8 cellular contexts compared by ENCODE assay signal in genomic region chr2:105789745-105790466, GRCh38. TPM values are rescaled to one million over a fixed set of nuclear protein-coding genes. Genes with fewer than 3 reads are reported as not detected.
DNase-seq lines count a peak whose midpoint lies in the region; ATAC-seq and TF ChIP-seq lines count a peak whose summit lies in the region.

No MANE protein-coding gene starts in this region.

- BruUV-seq in Calu3 (replicated peaks; lab: Mats Ljungman, UMichigan), result no TSS peak

- no peak overlapping the region for H3K9ac ChIP-seq in smooth muscle cell (ENCODE audit: low read depth)

- TF ChIP-seq CTCF in smooth muscle cell (IDR thresholded peaks at IDR 0.05; ENCODE audit: borderline replicate concordance, insufficient read depth, poor library complexity, severe bottlenecking) (no peak), Calu3 (IDR thresholded peaks at IDR 0.05; ENCODE audit: unreplicated experiment) (no peak)

- peaks cover 85% of the 10 kb centered on the region for H3K4me1 Mint-ChIP-seq in activated T-helper 1 cell treated with anti-CD3 and anti-CD28 coated beads, Interleukin-12 subunit alpha, Interleukin-12 subunit beta, Interleukin-2, Interleukin-4 antibody, amounts not matched to agents 30 ng/mL and 10 ng/mL and 1 ng/mL, durations not matched to agents 14 hours and 24 hours and 36 hours (ENCODE audit: low read depth)
- peaks cover 45% of the 10 kb centered on the region for H3K4me1 Mint-ChIP-seq in Calu3 (ENCODE audit: low read depth, unreplicated experiment)

- H3K36me3 Mint-ChIP-seq in activated T-helper 1 cell treated with anti-CD3 and anti-CD28 coated beads, Interleukin-12 subunit alpha, Interleukin-12 subunit beta, Interleukin-2, Interleukin-4 antibody, amounts not matched to agents 30 ng/mL and 10 ng/mL and 1 ng/mL, durations not matched to agents 14 hours and 24 hours and 36 hours (ENCODE audit: low read depth), result peaks cover 29% of the 10 kb centered on the region
- H3K36me3 Mint-ChIP-seq in Calu3 (ENCODE audit: insufficient read depth, unreplicated experiment), result peaks cover 6% of the 10 kb centered on the region

- H3K4me2 ChIP-seq in smooth muscle cell, result peak overlapping the region; percentile 45

- intact Hi-C loops in activated T-helper 1 cell treated with anti-CD3 and anti-CD28 coated beads, Interleukin-12 subunit alpha, Interleukin-12 subunit beta, Interleukin-2, Interleukin-4 antibody, amounts not matched to agents 30 ng/mL and 10 ng/mL and 1 ng/mL, durations not matched to agents 14 hours and 24 hours and 36 hours (cut with micrococcal nuclease), result loop anchor here (1.0 to 10.0 kb wide), 5 partner anchors 12 to 455 kb away; partner anchors contain the start of gene C2orf49
- intact Hi-C loops in Calu3 (cut with micrococcal nuclease; ENCODE audit: unreplicated experiment), result no loop called here

- peak overlapping the region; percentile 66 for H3K4me3 Mint-ChIP-seq in activated T-helper 1 cell treated with anti-CD3 and anti-CD28 coated beads, Interleukin-12 subunit alpha, Interleukin-12 subunit beta, Interleukin-2, Interleukin-4 antibody, amounts not matched to agents 30 ng/mL and 10 ng/mL and 1 ng/mL, durations not matched to agents 14 hours and 24 hours and 36 hours
- no peak overlapping the region for H3K4me3 Mint-ChIP-seq in Calu3 (ENCODE audit: low read depth, unreplicated experiment)

- H3K36me3 ChIP-seq in smooth muscle cell (ENCODE audit: low read depth), result no peaks in the 10 kb centered on the region

- 65% methylated on average over 11 of the region's 11 CpGs for WGBS in smooth muscle cell (ENCODE audit: low lambda C conversion rate)

- H3K4me1 ChIP-seq in smooth muscle cell (ENCODE audit: low read depth), result peaks cover 21% of the 10 kb centered on the region

- H3K27ac Mint-ChIP-seq in activated T-helper 1 cell treated with anti-CD3 and anti-CD28 coated beads, Interleukin-12 subunit alpha, Interleukin-12 subunit beta, Interleukin-2, Interleukin-4 antibody, amounts not matched to agents 30 ng/mL and 10 ng/mL and 1 ng/mL, durations not matched to agents 14 hours and 24 hours and 36 hours, result peak overlapping the region; percentile 92
- no peak overlapping the region for H3K27ac Mint-ChIP-seq in Calu3 (ENCODE audit: unreplicated experiment)

- no peaks in the 10 kb centered on the region for H3K27me3 ChIP-seq in smooth muscle cell (ENCODE audit: low read depth)

- no peak overlapping the region for H3K27ac ChIP-seq in smooth muscle cell (ENCODE audit: low read depth)

- no peaks in the 10 kb centered on the region for H3F3A ChIP-seq in smooth muscle cell (ENCODE audit: low read depth)

- peak; percentile 84 for ATAC-seq in GM18498 (IDR thresholded peaks at IDR 0.05; ENCODE audit: unreplicated experiment)
- peak; percentile 63 for ATAC-seq in HG02623 (IDR thresholded peaks at IDR 0.05; ENCODE audit: unreplicated experiment)

- H3K4me3 ChIP-seq in smooth muscle cell, result no peak overlapping the region

- H2AFZ ChIP-seq in smooth muscle cell (ENCODE audit: low read depth), result no peak overlapping the region

- H3K27me3 Mint-ChIP-seq in activated T-helper 1 cell treated with anti-CD3 and anti-CD28 coated beads, Interleukin-12 subunit alpha, Interleukin-12 subunit beta, Interleukin-2, Interleukin-4 antibody, amounts not matched to agents 30 ng/mL and 10 ng/mL and 1 ng/mL, durations not matched to agents 14 hours and 24 hours and 36 hours (ENCODE audit: insufficient read depth), result no peaks in the 10 kb centered on the region
- H3K27me3 Mint-ChIP-seq in Calu3 (ENCODE audit: unreplicated experiment), result no peaks in the 10 kb centered on the region

- H4K20me1 ChIP-seq in smooth muscle cell (ENCODE audit: low read depth), result peaks cover 100% of the 10 kb centered on the region

- peaks cover 87% of the 10 kb centered on the region for H3K79me2 ChIP-seq in smooth muscle cell (ENCODE audit: low read depth)

- H3K9me3 Mint-ChIP-seq in activated T-helper 1 cell treated with anti-CD3 and anti-CD28 coated beads, Interleukin-12 subunit alpha, Interleukin-12 subunit beta, Interleukin-2, Interleukin-4 antibody, amounts not matched to agents 30 ng/mL and 10 ng/mL and 1 ng/mL, durations not matched to agents 14 hours and 24 hours and 36 hours, result no peaks in the 10 kb centered on the region
- H3K9me3 Mint-ChIP-seq in Calu3 (ENCODE audit: low read depth, unreplicated experiment), result no peaks in the 10 kb centered on the region

- CTCF ChIA-PET in Calu3 (lab: Charles Lee), result no interaction called here

- DNase-seq in NCI-H446 treated with DMSO at 0.1 percent for 48 hours (lab: John Stamatoyannopoulos, UW) (peak; percentile 91), foreskin melanocyte (peak; percentile 80), smooth muscle cell (lab: John Stamatoyannopoulos, UW; ENCODE audit: unreplicated experiment) (no peak), Calu3 (no peak), iPS-NIHi7 (ENCODE audit: extremely low spot score) (no peak)
- peak; percentile 66 for DNase-seq in activated T-helper 1 cell treated with anti-CD3 and anti-CD28 coated beads, Interleukin-12 subunit alpha, Interleukin-12 subunit beta, Interleukin-2, Interleukin-4 antibody, amounts not matched to agents 30 ng/mL and 10 ng/mL and 1 ng/mL, durations not matched to agents 14 hours and 24 hours and 36 hours (ENCODE audit: low spot score)

- H3K9me3 ChIP-seq in smooth muscle cell (replicated peaks; ENCODE audit: low read depth), result no peaks in the 10 kb centered on the region

RNA-seq across cellular contexts. Expression of gene NCK2, which starts 45.2 kb away (rescaled TPM):
- total RNA-seq in activated T-helper 1 cell treated with anti-CD3 and anti-CD28 coated beads, Interleukin-12 subunit alpha, Interleukin-12 subunit beta, Interleukin-2, Interleukin-4 antibody, amounts not matched to agents 30 ng/mL and 10 ng/mL and 1 ng/mL, durations not matched to agents 14 hours and 24 hours and 36 hours, result 79.9 and 86.8 TPM in 2 replicates
- total RNA-seq in smooth muscle cell, result 25.0 and 29.0 TPM in 2 replicates
- polyA plus RNA-seq in smooth muscle cell, result 44.8 and 50.5 TPM in 2 replicates
- total RNA-seq in Calu3 (2022), result 88.6 and 96.9 TPM in 2 replicates

Comparison
In these comparisons a context has a peak if more than half of its experiments do, and no peak if none do; other contexts are left out.
1. DNase-seq: peak in NCI-H446 treated with DMSO at 0.1 percent for 48 hours (single experiment), activated T-helper 1 cell treated with anti-CD3 and anti-CD28 coated beads, Interleukin-12 subunit alpha, Interleukin-12 subunit beta, Interleukin-2, Interleukin-4 antibody, amounts not matched to agents 30 ng/mL and 10 ng/mL and 1 ng/mL, durations not matched to agents 14 hours and 24 hours and 36 hours (single experiment) and foreskin melanocyte (single experiment); none in smooth muscle cell (single experiment), Calu3 (single experiment) and iPS-NIHi7 (single experiment).